Comparison of ENCODE assay signal across 16 cellular contexts in the genomic region with DNA sequence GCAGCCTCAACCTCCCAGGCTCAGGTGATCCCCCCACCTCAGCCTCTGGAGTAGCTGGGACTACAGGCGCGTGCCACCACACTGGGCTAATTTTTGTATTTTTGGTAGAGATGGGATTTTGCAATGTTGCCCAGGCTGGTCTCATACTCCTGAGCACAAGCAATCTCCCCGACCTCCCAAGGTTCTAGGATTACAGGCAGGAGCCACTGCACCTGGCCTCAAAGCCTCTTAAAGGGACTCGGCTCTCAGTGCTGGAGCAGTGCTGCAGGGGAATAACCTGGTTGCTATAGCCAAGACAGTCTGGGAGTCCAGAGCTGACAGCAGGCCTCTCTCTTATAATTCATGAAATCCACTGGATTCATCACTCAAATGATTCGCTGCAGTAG. TPM values are rescaled to one million over a fixed set of nuclear protein-coding genes. Genes with fewer than 3 reads are reported as not detected.
"Had no signal": no experiment of that assay in that cellular context is flagged by ENCODE, and none has a peak within 500 bp of the region (broad histone marks: within the 10 kb centered on the region; RNA-seq: fewer than 3 reads in every experiment).

No MANE protein-coding gene starts in this region.

- H3K4me1 Mint-ChIP-seq: memory B cell; stimulated activated naive CD8-positive, alpha-beta T cell treated with anti-CD3 and anti-CD28 coated beads, Interleukin-15, amount 100 ng/mL, for 72 hours had no signal

- ATAC-seq: left lung; stimulated activated naive CD8-positive, alpha-beta T cell treated with anti-CD3 and anti-CD28 coated beads, Interleukin-15, amount 100 ng/mL, for 72 hours had no signal

- H3K27me3 Mint-ChIP-seq: activated CD4-positive, alpha-beta memory T cell treated with anti-CD3 and anti-CD28 coated beads for 36 hours; activated naive CD8-positive, alpha-beta T cell; memory B cell; natural killer cell treated with Interleukin-12 subunit alpha and Interleukin-12 subunit beta and Interleukin-15 and Interleukin-18, amount 100 ng/mL, for 72 hours; stimulated activated naive CD8-positive, alpha-beta T cell treated with anti-CD3 and anti-CD28 coated beads, Interleukin-15, amount 100 ng/mL, for 72 hours had no signal

- H3K4me3 ChIP-seq: breast epithelium, dorsolateral prefrontal cortex, esophagus muscularis mucosa, left lung, ovary, thoracic aorta had no signal

- H3K4me1 ChIP-seq: left lung had no signal

- H3K27ac ChIP-seq: left lung, ovary had no signal

- H3K36me3 ChIP-seq: ovary had no signal

- H3K9me3 ChIP-seq: breast epithelium, esophagus muscularis mucosa, left lung, ovary, thoracic aorta had no signal

- H3K9me3 Mint-ChIP-seq: activated CD4-positive, alpha-beta memory T cell treated with anti-CD3 and anti-CD28 coated beads for 36 hours; memory B cell; natural killer cell treated with Interleukin-12 subunit alpha and Interleukin-12 subunit beta and Interleukin-15 and Interleukin-18, amount 100 ng/mL, for 72 hours; stimulated activated naive CD8-positive, alpha-beta T cell treated with anti-CD3 and anti-CD28 coated beads, Interleukin-15, amount 100 ng/mL, for 72 hours had no signal

- H3K4me3 Mint-ChIP-seq: activated CD4-positive, alpha-beta memory T cell treated with anti-CD3 and anti-CD28 coated beads for 36 hours; activated naive CD8-positive, alpha-beta T cell; memory B cell; natural killer cell treated with Interleukin-12 subunit alpha and Interleukin-12 subunit beta and Interleukin-15 and Interleukin-18, amount 100 ng/mL, for 72 hours; stimulated activated naive CD8-positive, alpha-beta T cell treated with anti-CD3 and anti-CD28 coated beads, Interleukin-15, amount 100 ng/mL, for 72 hours had no signal

- DNase-seq: activated CD4-positive, alpha-beta memory T cell treated with anti-CD3 and anti-CD28 coated beads for 36 hours; activated gamma-delta T cell; activated T-cell treated with anti-CD3 and anti-CD28 coated beads, Interleukin-2, amount 50 U/mL, for 48 hours; left lung; ovary; stimulated activated CD4-positive, alpha-beta T cell treated with anti-CD3 and anti-CD28 coated beads, Interleukin-4, amount 100 ng/mL, for 1 hour; stimulated activated naive CD8-positive, alpha-beta T cell treated with anti-CD3 and anti-CD28 coated beads, Interleukin-15, amount 100 ng/mL, for 72 hours had no signal

- H3K27me3 ChIP-seq: breast epithelium, dorsolateral prefrontal cortex, esophagus muscularis mucosa, left lung, ovary had no signal

- H3K27ac Mint-ChIP-seq: activated CD4-positive, alpha-beta memory T cell treated with anti-CD3 and anti-CD28 coated beads for 36 hours; activated naive CD8-positive, alpha-beta T cell; memory B cell; natural killer cell treated with Interleukin-12 subunit alpha and Interleukin-12 subunit beta and Interleukin-15 and Interleukin-18, amount 100 ng/mL, for 72 hours; stimulated activated naive CD8-positive, alpha-beta T cell treated with anti-CD3 and anti-CD28 coated beads, Interleukin-15, amount 100 ng/mL, for 72 hours had no signal

RNA-seq across cellular contexts. Expression of gene GHRH, which starts 17.0 kb away (rescaled TPM):
- total RNA-seq: activated CD4-positive, alpha-beta memory T cell treated with anti-CD3 and anti-CD28 coated beads for 36 hours; breast epithelium; esophagus muscularis mucosa; fibroblast of villous mesenchyme; left lung; natural killer cell treated with Interleukin-12 subunit alpha and Interleukin-12 subunit beta and Interleukin-15 and Interleukin-18, amount 100 ng/mL, for 72 hours; ovary; thoracic aorta; urinary bladder had no signal
- polyA plus RNA-seq: ovary, urinary bladder had no signal
